In genomic region chrX:48937065-48937907, GRCh38 we compare ENCODE assay signal across 8 cellular contexts. TPM values are rescaled to one million over a fixed set of nuclear protein-coding genes. Genes with fewer than 3 reads are reported as not detected.
DNase-seq lines count a peak whose midpoint lies in the region; ATAC-seq and TF ChIP-seq lines count a peak whose summit lies in the region.

No MANE protein-coding gene starts in this region.

- WGBS in GM23248 (ENCODE audit: low coverage in 1 of 2, low lambda C conversion rate in 2 of 2, missing lambda C conversion rate in 2 of 2), 2 experiments, result 60 to 80% methylated on average over 4 to 9 of the region's 9 CpGs

- H2AFZ ChIP-seq in GM23248, result no peak overlapping the region

- ATAC-seq in Right ventricle myocardium superior (ENCODE audit: poor library complexity), result peak; percentile 39

- no peak for TF ChIP-seq POLR2A in uterus (IDR thresholded peaks at IDR 0.05)

- H3K4me2 ChIP-seq in GM23248 (ENCODE audit: unreplicated experiment), result no peak overlapping the region

- peak; percentile 28 for TF ChIP-seq CTCF in GM10248 (IDR thresholded peaks at IDR 0.05; ENCODE audit: control extremely low read depth, extremely low read depth, low read depth, missing control alignments)
- TF ChIP-seq CTCF in uterus (IDR thresholded peaks at IDR 0.05), result no peak

- no peak overlapping the region for H3K27ac ChIP-seq in GM23248
- no peak overlapping the region for H3K27ac ChIP-seq in uterus

- no peaks in the 10 kb centered on the region for H3K9me2 ChIP-seq in GM23248 (ENCODE audit: insufficient read depth)

- H3K4me1 ChIP-seq in GM23248 (ENCODE audit: insufficient read depth) (no peaks in the 10 kb centered on the region), uterus (no peaks in the 10 kb centered on the region)

- H3K4me3 ChIP-seq in GM23248 (no peak overlapping the region), uterus (no peak overlapping the region)

- H3K9me3 ChIP-seq in GM23248 (ENCODE audit: low read depth) (no peaks in the 10 kb centered on the region), uterus (no peaks in the 10 kb centered on the region)

- in situ Hi-C loops in GM23248 (cut with MboI), result loop anchor here (25.0 kb wide), 1 partner anchor 100 kb away; the partner anchor contains the start of gene TFE3

- H3K36me3 ChIP-seq in GM23248 (ENCODE audit: low read depth), result no peaks in the 10 kb centered on the region
- H3K36me3 ChIP-seq in uterus, result no peaks in the 10 kb centered on the region

- DNase-seq in GM10248 (ENCODE audit: extremely low spot score), result peak; percentile 70
- peak; percentile 18 for DNase-seq in GM23248
- peak; percentile 95 for DNase-seq in MV-4-11 (lab: John Stamatoyannopoulos, UW)
- peak; percentile 92 for DNase-seq in activated CD8-positive, alpha-beta memory T cell treated with anti-CD3 and anti-CD28 coated beads, Interleukin-2, amount 50 U/mL, for 48 hours
- DNase-seq in Right ventricle myocardium superior, result peak; percentile 70
- peak; percentile 79 for DNase-seq in stimulated activated CD4-positive, alpha-beta T cell treated with anti-CD3 and anti-CD28 coated beads, Interleukin-2, amount 100 ng/mL, for 4 hours (ENCODE audit: low read depth)
- DNase-seq in uterus, result no peak
- no peak for DNase-seq in kidney tubule cell (ENCODE audit: low spot score)

- intact Hi-C loops in Right ventricle myocardium superior (cut with DNase I) (no loop called here), uterus (cut with DNase I; ENCODE audit: low total_unique reads) (no loop called here)

- CTCF ChIA-PET in GM10248 (lab: Yijun Ruan, JAX), result interaction anchor here (1.1 to 3.4 kb wide), 8 partner anchors 9 to 306 kb away, joined by 3 to 18 read pairs (median 4); no protein-coding TSS in a partner anchor

- no peak overlapping the region for H3K9ac ChIP-seq in GM23248

- no peaks in the 10 kb centered on the region for H3K27me3 ChIP-seq in GM23248 (replicated peaks; ENCODE audit: insufficient read depth)
- no peaks in the 10 kb centered on the region for H3K27me3 ChIP-seq in uterus

- H3F3A ChIP-seq in GM23248 (ENCODE audit: insufficient read depth), result no peaks in the 10 kb centered on the region

- H3K79me2 ChIP-seq in GM23248 (ENCODE audit: insufficient read depth), result peaks cover 59% of the 10 kb centered on the region

- POLR2A ChIA-PET in GM10248 (lab: Yijun Ruan, JAX), result interaction anchor here (0.6 to 4.0 kb wide), 5 partner anchors 10 to 25 kb away, joined by 3 to 33 read pairs (median 3); partner anchors contain the start of genes PIM2 and SLC35A2

- H4K20me1 ChIP-seq in GM23248 (ENCODE audit: insufficient read depth), result no peaks in the 10 kb centered on the region

RNA-seq across cellular contexts. Expression of gene PIM2, which starts 18.5 kb away (rescaled TPM):
- 4.6 and 5.6 TPM in 2 replicates for total RNA-seq in GM23248 (2014; rRNA removed; shearing (Covaris generic))
- polyA plus RNA-seq in GM23248 (2016; fragmentation: Nextera tagmentation; extraction: Ambion mirVana), result 4.4 and 4.5 TPM in 2 replicates
- total RNA-seq in Right ventricle myocardium superior (3.0 TPM), uterus (10 to 100 TPM in 1 of 4 donors, 1 to 10 TPM in 2, not detected in 1; 4.8 to 16.8 (median 9.1) TPM)

RNA-seq across cellular contexts. Expression of gene OTUD5, which starts 20.1 kb away (rescaled TPM):
- total RNA-seq in GM23248 (2014; rRNA removed; shearing (Covaris generic)), result 43.4 and 44.9 TPM in 2 replicates
- polyA plus RNA-seq in GM23248 (2016; fragmentation: Nextera tagmentation; extraction: Ambion mirVana), result 27.0 and 30.9 TPM in 2 replicates
- total RNA-seq in Right ventricle myocardium superior (16.7 TPM), uterus (10 to 100 TPM in 3 of 4 donors, 1 to 10 TPM in 1; 8.5 to 58.7 (median 21.8) TPM)

RNA-seq across cellular contexts. Expression of gene SLC35A2, which starts 25.8 kb away (rescaled TPM):
- 23.6 and 29.1 TPM in 2 replicates for total RNA-seq in GM23248 (2014; rRNA removed; shearing (Covaris generic))
- 54.6 and 55.5 TPM in 2 replicates for polyA plus RNA-seq in GM23248 (2016; fragmentation: Nextera tagmentation; extraction: Ambion mirVana)
- total RNA-seq in Right ventricle myocardium superior, result 12.9 TPM
- total RNA-seq in uterus, result 10 to 100 TPM in 2 of 4 donors, 1 to 10 TPM in 2; 4.4 to 16.9 (median 11.1) TPM

RNA-seq across cellular contexts. Expression of gene KCND1, which starts 34.4 kb away (rescaled TPM):
- 0.65 and 1.5 TPM in 2 replicates for total RNA-seq in GM23248 (2014; rRNA removed; shearing (Covaris generic))
- 0.69 and 0.71 TPM in 2 replicates for polyA plus RNA-seq in GM23248 (2016; fragmentation: Nextera tagmentation; extraction: Ambion mirVana)
- total RNA-seq in Right ventricle myocardium superior, result 0.38 TPM
- 1 to 10 TPM in 2 of 4 donors, under 1 TPM in 1, not detected in 1; 0.29 to 4.6 (median 3.2) TPM for total RNA-seq in uterus

RNA-seq across cellular contexts. Expression of gene PQBP1, which starts 39.6 kb away (rescaled TPM):
- total RNA-seq in GM23248 (2014; rRNA removed; shearing (Covaris generic)), result 18.1 and 30.3 TPM in 2 replicates
- polyA plus RNA-seq in GM23248 (2016; fragmentation: Nextera tagmentation; extraction: Ambion mirVana), result 45.4 and 49.7 TPM in 2 replicates
- total RNA-seq in Right ventricle myocardium superior, result 56.2 TPM
- total RNA-seq in uterus, result 10 to 100 TPM; 46.4 to 90.7 (median 70.3) TPM

Comparison
In these comparisons a context has a peak if more than half of its experiments do, and no peak if none do; other contexts are left out.
1. DNase-seq: peak in GM10248 (single experiment), GM23248 (single experiment), MV-4-11 (single experiment), activated CD8-positive, alpha-beta memory T cell treated with anti-CD3 and anti-CD28 coated beads, Interleukin-2, amount 50 U/mL, for 48 hours (single experiment), Right ventricle myocardium superior (single experiment) and stimulated activated CD4-positive, alpha-beta T cell treated with anti-CD3 and anti-CD28 coated beads, Interleukin-2, amount 100 ng/mL, for 4 hours (single experiment); none in uterus (0 of 2) and kidney tubule cell (single experiment).